Comparison of ENCODE assay signal across 24 cellular contexts in genomic region chrX:16897445-16897844, GRCh38. TPM values are rescaled to one million over a fixed set of nuclear protein-coding genes. Genes with fewer than 3 reads are reported as not detected.
A peak's percentile ranks its signal among the peaks of the same experiment; 100 is the strongest.
DNase-seq lines count a peak whose midpoint lies in the region; ATAC-seq, FAIRE-seq and TF ChIP-seq lines count a peak whose summit lies in the region.
"Had no signal": no experiment of that assay in that cellular context is flagged by ENCODE, and none has a peak within 500 bp of the region (broad histone marks: within the 10 kb centered on the region; RNA-seq: fewer than 3 reads in every experiment).

No MANE protein-coding gene starts in this region.

- H3K36me3 Mint-ChIP-seq in glutamatergic neuron (ENCODE audit: unreplicated experiment) = no peaks in the 10 kb centered on the region
- H3K36me3 Mint-ChIP-seq: IgD-negative memory B cell had no signal

- no peak overlapping the region for H3K27ac Mint-ChIP-seq in glutamatergic neuron (ENCODE audit: unreplicated experiment)
- H3K27ac Mint-ChIP-seq: B cell, CD14-positive monocyte, IgD-negative memory B cell had no signal

- H3K9me3 Mint-ChIP-seq in glutamatergic neuron (ENCODE audit: unreplicated experiment) = peaks cover 2% of the 10 kb centered on the region
- H3K9me3 Mint-ChIP-seq: IgD-negative memory B cell had no signal

- H2AK5ac ChIP-seq in mesendoderm (ENCODE audit: low read length) = no peak overlapping the region

- H3K23ac ChIP-seq in mesendoderm (ENCODE audit: low read length) = no peak overlapping the region

- SMC1A ChIA-PET in GM12878 (lab: Charles Lee; ENCODE audit: uncharacterized antibody, unreplicated experiment) = no interaction called here

- POLR2A ChIA-PET in GM12878 (lab: Charles Lee) = no interaction called here

- peaks cover 0 to 2% of the 10 kb centered on the region in 2 experiments; a peak in 1 of 4 replicates for H3K27me3 ChIP-seq in GM12878 (replicated peaks in 1 of 2; ENCODE audit: control insufficient read depth in 2 of 2, insufficient read depth in 2 of 2, low read length in 1 of 2)
- H3K27me3 ChIP-seq in mesendoderm (ENCODE audit: insufficient read depth, low read length, poor library complexity) = no peaks in the 10 kb centered on the region
- H3K27me3 ChIP-seq in ovary = no peaks in the 10 kb centered on the region

- H2AFZ ChIP-seq in GM12878 (ENCODE audit: control insufficient read depth, low read depth, low read length) = no peak overlapping the region
- H2AFZ ChIP-seq: PC-9 had no signal

- TF ChIP-seq CTCF in GM12878 (IDR thresholded peaks at IDR 0.05 in 2 of 3, conservative IDR thresholded peaks at IDR 0.05 in 1 of 3; ENCODE audit: control insufficient read depth in 2 of 3, extremely low read depth in 1 of 3, insufficient read depth in 1 of 3, low read depth in 3 of 3, low read length in 3 of 3) (no peak), glutamatergic neuron (IDR thresholded peaks at IDR 0.05; ENCODE audit: partially characterized antibody, unreplicated experiment) (no peak), ovary (IDR thresholded peaks at IDR 0.05) (no peak)

- H2BK120ac ChIP-seq in mesendoderm (ENCODE audit: low read depth, low read length) = no peak overlapping the region

- no peak overlapping the region for H3K27ac ChIP-seq in GM12878 (ENCODE audit: control insufficient read depth, insufficient read depth)
- no peak overlapping the region for H3K27ac ChIP-seq in mesendoderm (ENCODE audit: low read depth, low read length)
- H3K27ac ChIP-seq in ovary = no peak overlapping the region
- H3K27ac ChIP-seq: A549, PC-9, RWPE1 had no signal

- no peak overlapping the region for H3K18ac ChIP-seq in mesendoderm (ENCODE audit: low read length)

- H3K4me3 ChIP-seq in GM12878 (no peak overlapping the region), mesendoderm (ENCODE audit: low read length) (no peak overlapping the region), ovary (no peak overlapping the region)
- H3K4me3 ChIP-seq: A549, PC-9 had no signal

- no peak overlapping the region for H3K4ac ChIP-seq in mesendoderm (ENCODE audit: low read depth, low read length)

- DNase-seq in Caki2 (ENCODE audit: low read depth) = peak; percentile 10
- no peak for DNase-seq in GM12878 (ENCODE audit: low read depth, low spot score)
- peak; percentile 6 for DNase-seq in mesendoderm
- DNase-seq in occipital lobe (lab: John Stamatoyannopoulos, UW) = no peak
- DNase-seq in glutamatergic neuron = no peak
- no peak for DNase-seq in ovary
- DNase-seq: DND-41, Karpas-422, NCI-H1417 treated with DMSO at 0.1 percent for 48 hours, NCI-H1930, NCI-H526 treated with DMSO at 0.1 percent for 48 hours, SHP77 treated with DMSO at 0.1 percent for 48 hours, SK-N-SH had no signal

- RAD21 ChIA-PET in GM12878 (lab: Charles Lee; ENCODE audit: unreplicated experiment) = no interaction called here

- TF ChIP-seq EP300 in Ishikawa (IDR thresholded peaks at IDR 0.05; ENCODE audit: borderline replicate concordance) = peak; percentile 79
- TF ChIP-seq EP300 in GM12878 (IDR thresholded peaks at IDR 0.05; ENCODE audit: borderline replicate concordance in 1 of 2, control insufficient read depth in 1 of 2, low read depth in 2 of 2, low read length in 2 of 2) = no peak
- no peak for TF ChIP-seq EP300 in ovary (IDR thresholded peaks at IDR 0.05)

- no peak overlapping the region for H4K8ac ChIP-seq in mesendoderm (ENCODE audit: low read depth, low read length)

- H3K9ac ChIP-seq in GM12878 (ENCODE audit: control insufficient read depth, insufficient read depth, low read length) (no peak overlapping the region), mesendoderm (ENCODE audit: low read length) (no peak overlapping the region)
- H3K9ac ChIP-seq: SK-N-SH had no signal

- in situ Hi-C loops in Caki2 (cut with HindIII; ENCODE audit: low pct_unique_long_range_greater_than_20kb, low sequenced_read_pairs) (no loop called here), GM12878 (cut with MboI) (no loop called here)

- 21% methylated on average over 2 of the region's 2 CpGs for whole genome bisulfite sequencing in GM12878 (ENCODE audit: insufficient coverage, insufficient replicate concordance, low lambda C conversion rate, missing lambda C conversion rate)
- no CpG with 5 or more reads among the region's 2 CpGs for WGBS in mesendoderm (ENCODE audit: extremely low coverage, insufficient coverage, low lambda C conversion rate)
- WGBS in ovary, 3 donors = 77 to 94% (median 92%) methylated on average over 2 of the region's 2 CpGs

- H2BK5ac ChIP-seq in mesendoderm (ENCODE audit: low read length) = no peak overlapping the region

- no peak overlapping the region for H2BK15ac ChIP-seq in mesendoderm (replicated peaks; ENCODE audit: low read depth)

- H3K4me1 ChIP-seq in GM12878 (ENCODE audit: control insufficient read depth, insufficient read depth, low read length) (peaks cover 3% of the 10 kb centered on the region; the same call in 1 of the 2 replicates), mesendoderm (ENCODE audit: control insufficient read depth, low read depth, low read length) (no peaks in the 10 kb centered on the region), ovary (ENCODE audit: insufficient read depth) (no peaks in the 10 kb centered on the region)

- no peak overlapping the region for H3K4me3 Mint-ChIP-seq in glutamatergic neuron (ENCODE audit: unreplicated experiment)
- H3K4me3 Mint-ChIP-seq: B cell, CD14-positive monocyte had no signal

- H3K4me2 ChIP-seq in GM12878 (ENCODE audit: control insufficient read depth, insufficient read depth) = no peak overlapping the region
- H3K4me2 ChIP-seq in mesendoderm (ENCODE audit: low read length) = no peak overlapping the region
- H3K4me2 ChIP-seq: A549, PC-9, SK-N-SH had no signal

- no TSS peak for BruUV-seq in GM12878 (replicated peaks; lab: Mats Ljungman, UMichigan)

- no peaks in the 10 kb centered on the region for H3K79me2 ChIP-seq in GM12878 (ENCODE audit: control insufficient read depth, insufficient read depth, low read length)
- H3K79me2 ChIP-seq in mesendoderm (ENCODE audit: control insufficient read depth, insufficient read depth, low read length) = no peaks in the 10 kb centered on the region

- FAIRE-seq in GM12878 (lab: Jason Lieb, UNC) = no peak
- FAIRE-seq: A549, GM12892, GM18507, H54 had no signal

- no peaks in the 10 kb centered on the region for H3K79me1 ChIP-seq in mesendoderm (ENCODE audit: low read length)

- H3K56ac ChIP-seq in mesendoderm (ENCODE audit: low read length) = no peak overlapping the region

- no peak; the same call in 2 of the 3 replicates for ATAC-seq in GM12878
- ATAC-seq: A549 had no signal

- H3K4me1 Mint-ChIP-seq in glutamatergic neuron (ENCODE audit: low read depth, unreplicated experiment) = peaks cover 2% of the 10 kb centered on the region

- no peak overlapping the region for H4K5ac ChIP-seq in mesendoderm (ENCODE audit: low read length)

- H3K36me3 ChIP-seq in GM12878 (ENCODE audit: control insufficient read depth in 2 of 2, insufficient read depth in 2 of 2, low read length in 1 of 2) = no peaks in the 10 kb centered on the region
- no peaks in the 10 kb centered on the region for H3K36me3 ChIP-seq in mesendoderm (ENCODE audit: control insufficient read depth, insufficient read depth, low read length)
- H3K36me3 ChIP-seq in ovary = no peaks in the 10 kb centered on the region

- no peaks in the 10 kb centered on the region for H4K20me1 ChIP-seq in GM12878 (ENCODE audit: control insufficient read depth, insufficient read depth)

- TF ChIP-seq RAD21 in Ishikawa (IDR thresholded peaks at IDR 0.05; ENCODE audit: low read depth) (no peak), GM12878 (IDR thresholded peaks at IDR 0.05; ENCODE audit: insufficient read depth, low read depth, low read length) (no peak)

- H3K27me3 Mint-ChIP-seq in glutamatergic neuron (ENCODE audit: unreplicated experiment) = peaks cover 5% of the 10 kb centered on the region
- H3K27me3 Mint-ChIP-seq: B cell had no signal

- CTCF ChIA-PET in GM12878 (lab: Yijun Ruan, JAX) = interaction anchor here (1.3 to 5.3 kb wide), 2 partner anchors 11 to 15 kb away, joined by 4 to 21 read pairs; no protein-coding TSS in a partner anchor

- H3K9me3 ChIP-seq in GM12878 (replicated peaks; ENCODE audit: control insufficient read depth, insufficient read depth, low read length) (no peaks in the 10 kb centered on the region), ovary (no peaks in the 10 kb centered on the region)
- H3K9me3 ChIP-seq: A549, SK-N-SH had no signal

- no peak for TF ChIP-seq POLR2A in GM12878 (IDR thresholded peaks at IDR 0.05; ENCODE audit: low read depth, low read length)
- TF ChIP-seq POLR2A in ovary (IDR thresholded peaks at IDR 0.05) = no peak

- intact Hi-C loops in GM12878 (cut with micrococcal nuclease; ENCODE audit: unreplicated experiment) = no loop called here
- intact Hi-C loops in ovary (cut with DNase I) = no loop called here

RNA-seq across cellular contexts. Expression of gene RBBP7, which starts 27.3 kb away (rescaled TPM):
- 85.5 and 124 TPM in 2 replicates for total RNA-seq in Caki2 (2014; rRNA removed; shearing (Covaris generic); ENCODE audit: low replicate concordance)
- 58.3 and 60.8 TPM in 2 replicates for total RNA-seq in GM12878 (2013; cell fraction: nucleolus; rRNA removed)
- 185 and 195 TPM in 2 replicates for total RNA-seq in GM12878 (2014; rRNA removed)
- total RNA-seq in GM12878 (2014; rRNA removed; fragmentation: Illumina TruSeq; extraction: Trizol) = 220 and 226 TPM in 2 replicates
- total RNA-seq in GM12878 (2021) = 151 and 167 TPM in 2 replicates
- polyA plus RNA-seq in GM12878 (2011; ENCODE audit: low read depth) = 94.1 TPM
- polyA plus RNA-seq in GM12878 (2011; rRNA removed) = 274 and 374 TPM in 2 replicates
- polyA plus RNA-seq in GM12878 (2011; cell fraction: cytosol; rRNA removed) = 206 and 245 TPM in 2 replicates
- 201 and 203 TPM in 2 replicates for polyA plus RNA-seq in GM12878 (2011; cell fraction: nucleus; rRNA removed)
- polyA plus RNA-seq in GM12878 (2012) = 111 and 128 TPM in 2 replicates
- polyA plus RNA-seq in GM12878 (2014; fragmentation: Illumina TruSeq; extraction: Trizol) = 203 and 272 TPM in 2 replicates
- 100 to 1,000 TPM in 1 of 2 experiments, 10 to 100 TPM in 1; 95.3 to 155 TPM for polyA plus RNA-seq in GM12878 (2014; fragmentation: Nextera tagmentation; extraction: Ambion mirVana)
- 149 and 170 TPM in 2 replicates for polyA plus RNA-seq in GM12878 (2014; rRNA removed)
- polyA plus RNA-seq in GM12878 (2016; fragmentation: Nextera tagmentation; extraction: Ambion mirVana) = 100 to 1,000 TPM; 244 to 277 TPM
- polyA minus RNA-seq in GM12878 (2011; rRNA and poly(A)+ RNA removed) = 191 and 251 TPM in 2 replicates
- 66.4 and 73.4 TPM in 2 replicates for polyA minus RNA-seq in GM12878 (2011; cell fraction: cytosol; rRNA and poly(A)+ RNA removed)
- 31.8 and 55.2 TPM in 2 replicates for polyA minus RNA-seq in GM12878 (2011; cell fraction: nucleus; rRNA and poly(A)+ RNA removed)
- 54.4 TPM for polyA plus RNA-seq in mesendoderm (2013, experiment 1 of 2)
- polyA plus RNA-seq in mesendoderm (2013, experiment 2 of 2) = 56.3 TPM
- total RNA-seq in occipital lobe = 60.8 TPM
- 79.2 TPM for total RNA-seq in glutamatergic neuron (ENCODE audit: unreplicated experiment)
- total RNA-seq in ovary = 100 to 1,000 TPM; 101 to 258 (median 188) TPM
- polyA plus RNA-seq in ovary = 100 to 1,000 TPM; 150 to 192 TPM

RNA-seq across cellular contexts. Expression of gene REPS2, which starts 49.0 kb away (rescaled TPM):
- 0.03 and 0.17 TPM in 2 replicates for total RNA-seq in Caki2 (2014; rRNA removed; shearing (Covaris generic); ENCODE audit: low replicate concordance)
- total RNA-seq in GM12878 (2013; cell fraction: nucleolus; rRNA removed) = 0.29 and 0.42 TPM in 2 replicates
- total RNA-seq in GM12878 (2014; rRNA removed) (5.4 and 6.6 TPM in 2 replicates), GM12878 (2014; rRNA removed; fragmentation: Illumina TruSeq; extraction: Trizol) (4.1 and 4.3 TPM in 2 replicates), GM12878 (2021) (5.7 and 6.6 TPM in 2 replicates), occipital lobe (37.7 TPM), glutamatergic neuron (ENCODE audit: unreplicated experiment) (3.1 TPM), ovary (10 to 100 TPM in 6 of 7 donors, 1 to 10 TPM in 1; 5.2 to 25.8 (median 16.7) TPM)
- 0.20 TPM for polyA plus RNA-seq in GM12878 (2011; ENCODE audit: low read depth)
- polyA plus RNA-seq in GM12878 (2011; rRNA removed) (3.2 and 3.5 TPM in 2 replicates), GM12878 (2014; fragmentation: Illumina TruSeq; extraction: Trizol) (3.5 and 3.8 TPM in 2 replicates), GM12878 (2014; fragmentation: Nextera tagmentation; extraction: Ambion mirVana) (1 to 10 TPM; 3.6 to 6.8 TPM), GM12878 (2014; rRNA removed) (3.2 and 4.2 TPM in 2 replicates), GM12878 (2016; fragmentation: Nextera tagmentation; extraction: Ambion mirVana) (1 to 10 TPM; 2.1 to 2.3 TPM), ovary (1 to 10 TPM; 2.1 to 9.1 TPM)
- polyA plus RNA-seq in GM12878 (2011; cell fraction: cytosol; rRNA removed) = 1.6 and 2.1 TPM in 2 replicates
- 1.2 and 1.8 TPM in 2 replicates for polyA plus RNA-seq in GM12878 (2011; cell fraction: nucleus; rRNA removed)
- polyA plus RNA-seq in GM12878 (2012) = 0.04 and 0.16 TPM in 2 replicates
- polyA minus RNA-seq in GM12878 (2011; rRNA and poly(A)+ RNA removed) = 3.4 and 4.0 TPM in 2 replicates
- 0.94 and 2.3 TPM in 2 replicates for polyA minus RNA-seq in GM12878 (2011; cell fraction: cytosol; rRNA and poly(A)+ RNA removed)
- polyA minus RNA-seq in GM12878 (2011; cell fraction: nucleus; rRNA and poly(A)+ RNA removed) = 2.2 and 2.4 TPM in 2 replicates
- polyA plus RNA-seq in mesendoderm (2013, experiment 1 of 2) = 0.87 TPM
- polyA plus RNA-seq in mesendoderm (2013, experiment 2 of 2) = 0.70 TPM
- total RNA-seq: G401 had no signal

Comparison
In these comparisons a context has a peak if more than half of its experiments do, and no peak if none do; other contexts are left out.
1. DNase-seq: peak in Caki2 (single experiment) and mesendoderm (single experiment); none in GM12878 (single experiment), occipital lobe (single experiment), glutamatergic neuron (single experiment) and ovary (0 of 5).